Comparison of ENCODE assay signal across 8 cellular contexts in the genomic region with DNA sequence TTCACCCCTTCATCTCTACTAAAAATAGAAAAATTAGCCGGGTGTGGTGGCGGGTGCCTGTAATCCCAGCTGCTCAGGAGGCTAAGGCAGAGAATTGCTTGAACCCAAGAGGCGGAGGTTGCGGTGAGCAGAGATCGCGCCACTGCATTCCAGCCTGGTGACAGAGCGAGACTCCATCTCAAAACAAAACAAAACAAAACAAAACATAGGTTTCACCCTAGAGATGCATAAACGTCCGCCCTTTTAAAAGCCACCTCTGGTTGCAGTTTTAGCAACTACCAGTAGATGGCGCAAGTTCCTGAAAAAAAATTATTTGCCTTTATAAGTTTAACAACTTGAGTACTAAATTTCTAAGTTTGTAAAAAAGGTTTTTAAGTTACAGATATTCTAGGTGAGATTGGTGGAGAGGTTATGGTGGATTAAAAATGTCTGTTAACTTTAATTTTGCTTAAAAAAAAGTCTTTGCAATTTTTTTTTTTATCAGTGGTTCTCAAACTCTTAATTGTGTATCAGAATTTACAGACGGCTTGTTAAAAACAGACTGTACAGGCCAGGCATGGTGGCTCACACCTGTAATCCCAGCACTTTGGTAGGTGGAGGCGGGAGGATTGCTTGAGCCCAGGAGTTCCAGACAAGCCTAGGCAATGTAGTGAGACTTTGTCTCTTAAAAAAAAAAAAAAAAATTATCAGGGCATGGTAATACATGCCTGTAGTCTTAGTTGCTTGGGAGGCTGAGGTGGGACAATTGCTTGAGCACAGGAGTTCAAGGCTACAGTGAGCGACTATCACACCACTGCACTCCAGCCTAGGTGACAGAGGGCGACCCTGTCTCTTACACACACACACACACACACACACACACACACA. TPM values are rescaled to one million over a fixed set of nuclear protein-coding genes. Genes with fewer than 3 reads are reported as not detected.
A peak's percentile ranks its signal among the peaks of the same experiment; 100 is the strongest.
DNase-seq lines count a peak whose midpoint lies in the region; ATAC-seq and TF ChIP-seq lines count a peak whose summit lies in the region.

No MANE protein-coding gene starts in this region.

- peak; percentile 12 for DNase-seq in COR-L47 (lab: John Stamatoyannopoulos, UW)
- DNase-seq in HEK293T (ENCODE audit: extremely low spot score) = peak; percentile 34
- DNase-seq in activated T-helper 1 cell treated with anti-CD3 and anti-CD28 coated beads, Interleukin-12 subunit alpha, Interleukin-12 subunit beta, Interleukin-2, Interleukin-4 antibody, amounts not matched to agents 30 ng/mL and 10 ng/mL and 1 ng/mL, durations not matched to agents 14 hours and 24 hours and 36 hours (ENCODE audit: low spot score) = peak; percentile 47
- DNase-seq in foreskin fibroblast = peak; percentile 34 to 70
- no peak for DNase-seq in progenitor cell of endocrine pancreas (ENCODE audit: low spot score, unreplicated experiment)
- no peak for DNase-seq in SHP77 (lab: John Stamatoyannopoulos, UW)

- no peak overlapping the region for H3K27ac ChIP-seq in OCI-LY3 (ENCODE audit: low read length)

- H4K20me1 ChIP-seq in OCI-LY3 (ENCODE audit: insufficient read depth, low read length) = 0 out of 2 replicates have a peak, but pooled peaks cover 4% of the 10 kb centered on the region

- H3K4me3 ChIP-seq in OCI-LY3 (ENCODE audit: low read length) = no peak overlapping the region
- H3K4me3 ChIP-seq in foreskin fibroblast (ENCODE audit: low read depth in 1 of 2, low read length in 2 of 2) = no peak overlapping the region

- no peak overlapping the region for H3K4me2 ChIP-seq in OCI-LY3 (ENCODE audit: low read length)

- peaks cover 6% of the 10 kb centered on the region for H3K79me2 ChIP-seq in OCI-LY3 (ENCODE audit: low read length)

- no peak overlapping the region for H3K9ac ChIP-seq in OCI-LY3 (ENCODE audit: low read length)

- H3K9me3 Mint-ChIP-seq in activated T-helper 1 cell treated with anti-CD3 and anti-CD28 coated beads, Interleukin-12 subunit alpha, Interleukin-12 subunit beta, Interleukin-2, Interleukin-4 antibody, amounts not matched to agents 30 ng/mL and 10 ng/mL and 1 ng/mL, durations not matched to agents 14 hours and 24 hours and 36 hours = no peaks in the 10 kb centered on the region
- no peaks in the 10 kb centered on the region for H3K9me3 Mint-ChIP-seq in progenitor cell of endocrine pancreas (ENCODE audit: low read depth)

- H3K4me3 Mint-ChIP-seq in activated T-helper 1 cell treated with anti-CD3 and anti-CD28 coated beads, Interleukin-12 subunit alpha, Interleukin-12 subunit beta, Interleukin-2, Interleukin-4 antibody, amounts not matched to agents 30 ng/mL and 10 ng/mL and 1 ng/mL, durations not matched to agents 14 hours and 24 hours and 36 hours = no peak overlapping the region
- H3K4me3 Mint-ChIP-seq in progenitor cell of endocrine pancreas (ENCODE audit: low read depth) = no peak overlapping the region

- no peaks in the 10 kb centered on the region for H3K27me3 Mint-ChIP-seq in activated T-helper 1 cell treated with anti-CD3 and anti-CD28 coated beads, Interleukin-12 subunit alpha, Interleukin-12 subunit beta, Interleukin-2, Interleukin-4 antibody, amounts not matched to agents 30 ng/mL and 10 ng/mL and 1 ng/mL, durations not matched to agents 14 hours and 24 hours and 36 hours (ENCODE audit: insufficient read depth)
- no peaks in the 10 kb centered on the region for H3K27me3 Mint-ChIP-seq in progenitor cell of endocrine pancreas

- no peaks in the 10 kb centered on the region for H3K4me1 ChIP-seq in OCI-LY3 (ENCODE audit: low read length)

- intact Hi-C loops in activated T-helper 1 cell treated with anti-CD3 and anti-CD28 coated beads, Interleukin-12 subunit alpha, Interleukin-12 subunit beta, Interleukin-2, Interleukin-4 antibody, amounts not matched to agents 30 ng/mL and 10 ng/mL and 1 ng/mL, durations not matched to agents 14 hours and 24 hours and 36 hours (cut with micrococcal nuclease) = loop anchor here (1.0 to 10.0 kb wide), 4 partner anchors 42 to 757 kb away; a partner anchor contains a TSS

- peaks cover 38% of the 10 kb centered on the region for H3K4me1 Mint-ChIP-seq in activated T-helper 1 cell treated with anti-CD3 and anti-CD28 coated beads, Interleukin-12 subunit alpha, Interleukin-12 subunit beta, Interleukin-2, Interleukin-4 antibody, amounts not matched to agents 30 ng/mL and 10 ng/mL and 1 ng/mL, durations not matched to agents 14 hours and 24 hours and 36 hours (ENCODE audit: low read depth)
- peaks cover 1% of the 10 kb centered on the region for H3K4me1 Mint-ChIP-seq in progenitor cell of endocrine pancreas (ENCODE audit: low read depth)

- H3K36me3 ChIP-seq in OCI-LY3 (replicated peaks; ENCODE audit: low read depth, low read length) = peaks cover 15% of the 10 kb centered on the region

- no peak overlapping the region for H2AFZ ChIP-seq in OCI-LY3 (ENCODE audit: low read depth, low read length)

- H3K9me3 ChIP-seq in OCI-LY3 (ENCODE audit: insufficient read depth, low read length) = no peaks in the 10 kb centered on the region

- peak overlapping the region; percentile 24 for H3K27ac Mint-ChIP-seq in activated T-helper 1 cell treated with anti-CD3 and anti-CD28 coated beads, Interleukin-12 subunit alpha, Interleukin-12 subunit beta, Interleukin-2, Interleukin-4 antibody, amounts not matched to agents 30 ng/mL and 10 ng/mL and 1 ng/mL, durations not matched to agents 14 hours and 24 hours and 36 hours
- H3K27ac Mint-ChIP-seq in progenitor cell of endocrine pancreas = peak overlapping the region; percentile 80

- TF ChIP-seq CTCF in OCI-LY3 (IDR thresholded peaks at IDR 0.05; ENCODE audit: low read depth, low read length) (peak; percentile 90), foreskin fibroblast (IDR thresholded peaks at IDR 0.05; ENCODE audit: low read depth, low read length) (peak; percentile 71), progenitor cell of endocrine pancreas (IDR thresholded peaks at IDR 0.05; ENCODE audit: unreplicated experiment) (peak; percentile 88)

- POLR2A ChIA-PET in HEK293T (lab: Yijun Ruan, JAX) = no interaction called here

- no peak for ATAC-seq in GM21367 (IDR thresholded peaks at IDR 0.05; ENCODE audit: unreplicated experiment)

- H3K27me3 ChIP-seq in OCI-LY3 (ENCODE audit: low read depth, low read length) = no peaks in the 10 kb centered on the region

- CTCF ChIA-PET in HEK293T (lab: Yijun Ruan, JAX) = no interaction called here

- H3K36me3 Mint-ChIP-seq in activated T-helper 1 cell treated with anti-CD3 and anti-CD28 coated beads, Interleukin-12 subunit alpha, Interleukin-12 subunit beta, Interleukin-2, Interleukin-4 antibody, amounts not matched to agents 30 ng/mL and 10 ng/mL and 1 ng/mL, durations not matched to agents 14 hours and 24 hours and 36 hours (ENCODE audit: low read depth) = peaks cover 22% of the 10 kb centered on the region
- peaks cover 19% of the 10 kb centered on the region for H3K36me3 Mint-ChIP-seq in progenitor cell of endocrine pancreas (ENCODE audit: insufficient read depth)

TF ChIP-seq in HEK293T, 16 proteins besides CTCF, POLR2A, EP300 and RAD21:
- TF ChIP-seq FOXK2 (IDR thresholded peaks at IDR 0.05) (0 out of 2 replicates have a peak, but pooled peaks have one; percentile 45), TARDBP (IDR thresholded peaks at IDR 0.05) (no peak)

RNA-seq across cellular contexts. Expression of a gene that starts 42.1 kb away (rescaled TPM):
- 31.9 and 33.4 TPM in 2 replicates for total RNA-seq in activated T-helper 1 cell treated with anti-CD3 and anti-CD28 coated beads, Interleukin-12 subunit alpha, Interleukin-12 subunit beta, Interleukin-2, Interleukin-4 antibody, amounts not matched to agents 30 ng/mL and 10 ng/mL and 1 ng/mL, durations not matched to agents 14 hours and 24 hours and 36 hours
- 48.4 and 51.1 TPM in 2 replicates for total RNA-seq in progenitor cell of endocrine pancreas

Comparison
In these comparisons a context has a peak if more than half of its experiments do, and no peak if none do; other contexts are left out.
1. DNase-seq: peak in COR-L47 (single experiment), HEK293T (single experiment), activated T-helper 1 cell treated with anti-CD3 and anti-CD28 coated beads, Interleukin-12 subunit alpha, Interleukin-12 subunit beta, Interleukin-2, Interleukin-4 antibody, amounts not matched to agents 30 ng/mL and 10 ng/mL and 1 ng/mL, durations not matched to agents 14 hours and 24 hours and 36 hours (single experiment) and foreskin fibroblast (2 of 2); none in progenitor cell of endocrine pancreas (single experiment) and SHP77 (0 of 2).
2. Peak in every context shown above with its lines, with median percentiles within 50 percentile points of each other: CTCF ChIP-seq.